Comparison of ENCODE assay signal across 8 cellular contexts in genomic region chr10:16828731-16829175, GRCh38. TPM values are rescaled to one million over a fixed set of nuclear protein-coding genes. Genes with fewer than 3 reads are reported as not detected.
DNase-seq lines count a peak whose midpoint lies in the region; ATAC-seq and TF ChIP-seq lines count a peak whose summit lies in the region.

No MANE protein-coding gene starts in this region.

- H3K27me3 ChIP-seq in ascending aorta: no peaks in the 10 kb centered on the region

- intact Hi-C loops in ascending aorta (cut with DNase I): loop anchor here (1.0 to 10.0 kb wide), 3 partner anchors 15 to 836 kb away; no protein-coding TSS in a partner anchor

- peak overlapping the region; percentile 69 to 74 for H3K27ac ChIP-seq in ascending aorta

- peak overlapping the region in 1 of 2 donors; percentile 32 for H3K4me3 ChIP-seq in ascending aorta

- DNase-seq in GOT3 (lab: John Stamatoyannopoulos, UW): peak; percentile 8
- peak in 1 of 2 donors; percentile 81 for DNase-seq in ascending aorta (ENCODE audit: low spot score in 2 of 2)
- DNase-seq in glomerular endothelial cell (ENCODE audit: extremely low read depth, low read depth, low spot score): peak; percentile 68
- DNase-seq in stromal cell of bone marrow (ENCODE audit: low read depth): peak; percentile 63
- DNase-seq in DMS79 (lab: John Stamatoyannopoulos, UW): no peak
- no peak for DNase-seq in NCI-H2227 (lab: John Stamatoyannopoulos, UW; ENCODE audit: unreplicated experiment)
- no peak for DNase-seq in NCI-H526 treated with DMSO at 0.1 percent for 48 hours (lab: John Stamatoyannopoulos, UW)

- no peaks in the 10 kb centered on the region for H3K36me3 ChIP-seq in ascending aorta

- H3K9me3 ChIP-seq in ascending aorta: no peaks in the 10 kb centered on the region

- ATAC-seq in GM21576 (IDR thresholded peaks at IDR 0.05; ENCODE audit: unreplicated experiment): no peak

- TF ChIP-seq CTCF in ascending aorta (IDR thresholded peaks at IDR 0.05): no peak

- H3K4me1 ChIP-seq in ascending aorta: peaks cover 6 to 16% of the 10 kb centered on the region in 2 donors

RNA-seq across cellular contexts. Expression of gene RSU1, which starts 11.5 kb away (rescaled TPM):
- total RNA-seq in ascending aorta: 82.2 TPM
- total RNA-seq in glomerular endothelial cell: 133 and 145 TPM in 2 replicates

Comparison
In these comparisons a context has a peak if more than half of its experiments do, and no peak if none do; other contexts are left out.
1. DNase-seq: peak in GOT3 (single experiment), glomerular endothelial cell (single experiment) and stromal cell of bone marrow (single experiment); none in DMS79 (single experiment), NCI-H2227 (single experiment) and NCI-H526 treated with DMSO at 0.1 percent for 48 hours (single experiment).